In genomic region chr1:211382714-211383480, GRCh38 we compare ENCODE assay signal across 8 cellular contexts. TPM values are rescaled to one million over a fixed set of nuclear protein-coding genes. Genes with fewer than 3 reads are reported as not detected.
DNase-seq lines count a peak whose midpoint lies in the region; ATAC-seq, FAIRE-seq and TF ChIP-seq lines count a peak whose summit lies in the region.

No MANE protein-coding gene starts in this region.

- intact Hi-C loops in left cardiac atrium (cut with DNase I): no loop called here
- intact Hi-C loops in posterior cingulate gyrus (cut with DNase I): loop anchor here (2.0 kb wide), 1 partner anchor 124 kb away; the partner anchor contains the start of gene RCOR3

- TF ChIP-seq POLR2A in GM12891 (IDR thresholded peaks at IDR 0.05; ENCODE audit: low read depth, low read length): peak; percentile 97

- H3K4me1 Mint-ChIP-seq in type B pancreatic cell (ENCODE audit: unreplicated experiment): peaks cover 21% of the 10 kb centered on the region

- H3K27me3 Mint-ChIP-seq in type B pancreatic cell: no peaks in the 10 kb centered on the region

- no peak for TF ChIP-seq CTCF in type B pancreatic cell (conservative IDR thresholded peaks at IDR 0.05)

- H3K36me3 Mint-ChIP-seq in type B pancreatic cell: no peaks in the 10 kb centered on the region

- H3K4me3 Mint-ChIP-seq in type B pancreatic cell: peak overlapping the region; percentile 96

- no peaks in the 10 kb centered on the region for H3K9me3 Mint-ChIP-seq in type B pancreatic cell

- FAIRE-seq in GM12891 (lab: Jason Lieb, UNC): peak; percentile 100

- ATAC-seq in HG02642 (IDR thresholded peaks at IDR 0.05; ENCODE audit: poor library complexity, unreplicated experiment): peak; percentile 97
- ATAC-seq in left cardiac atrium: peak; percentile 100

- peak overlapping the region; percentile 99 for H3K27ac Mint-ChIP-seq in type B pancreatic cell

- peak; percentile 67 for DNase-seq in GM12891 (ENCODE audit: insufficient read length, low spot score)
- DNase-seq in NCI-H128 (lab: John Stamatoyannopoulos, UW; ENCODE audit: unreplicated experiment): peak; percentile 88
- DNase-seq in T-helper 1 cell: peak; percentile 55 to 91 (median 65)
- DNase-seq in amniotic epithelial cell (ENCODE audit: low read depth): peak; percentile 91
- DNase-seq in left cardiac atrium: peak; percentile 97
- DNase-seq in posterior cingulate gyrus: peak; percentile 89 to 99 (median 94)
- DNase-seq in type B pancreatic cell (ENCODE audit: extremely low spot score, unreplicated experiment): peak; percentile 91

TF ChIP-seq in GM12891, 5 proteins besides CTCF, POLR2A, EP300 and RAD21:
- TF ChIP-seq POLR2AphosphoS5 (IDR thresholded peaks at IDR 0.05; ENCODE audit: low read depth, low read length): peak; percentile 97
- no peak for TF ChIP-seq PAX5 (IDR thresholded peaks at IDR 0.05; ENCODE audit: insufficient read depth, low read length, severe bottlenecking)
- peak; percentile 66 for TF ChIP-seq SPI1 (IDR thresholded peaks at IDR 0.05; ENCODE audit: low read depth, low read length)
- 0 out of 2 replicates have a peak, but pooled peaks have one; percentile 41 for TF ChIP-seq POU2F2 (IDR thresholded peaks at IDR 0.05; ENCODE audit: low read depth, low read length)
- TF ChIP-seq TAF1 (IDR thresholded peaks at IDR 0.05; ENCODE audit: low read depth, low read length): peak; percentile 80

RNA-seq across cellular contexts. Expression of gene TRAF5, which starts 56.3 kb away (rescaled TPM):
- polyA plus RNA-seq in GM12891 (2012; ENCODE audit: low read depth, missing spikeins): 16.0 TPM
- 1 to 10 TPM; 5.2 to 5.3 TPM for total RNA-seq in left cardiac atrium
- 14.0 and 17.9 TPM in 2 replicates for total RNA-seq in type B pancreatic cell (ENCODE audit: low replicate concordance)

Comparison
In these comparisons a context has a peak if more than half of its experiments do, and no peak if none do; other contexts are left out.
1. Peak in every context shown above with its lines: DNase-seq and ATAC-seq.